ENCODE assay signal across 10 cellular contexts in the genomic region with DNA sequence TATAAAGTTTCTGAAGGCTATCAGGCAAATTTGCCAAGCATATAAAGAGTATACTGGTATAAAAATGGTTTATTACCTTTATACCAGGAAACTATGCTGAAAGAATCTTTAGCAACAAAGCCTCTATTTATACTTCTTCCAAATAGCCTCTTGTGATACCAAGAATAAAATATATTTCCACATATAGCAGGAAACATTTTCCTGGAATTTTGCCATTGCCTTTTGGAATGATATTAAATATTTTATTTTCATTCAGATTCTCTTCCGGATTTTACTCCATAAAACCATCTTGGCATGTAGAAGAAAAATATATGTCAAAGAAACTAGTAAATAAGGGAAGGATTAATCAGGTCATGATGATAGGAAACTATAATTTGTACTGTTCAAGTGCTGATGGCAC. TPM values are rescaled to one million over a fixed set of nuclear protein-coding genes. Genes with fewer than 3 reads are reported as not detected.
"Had no signal": no experiment of that assay in that cellular context is flagged by ENCODE, and none has a peak within 500 bp of the region (broad histone marks: within the 10 kb centered on the region; RNA-seq: fewer than 3 reads in every experiment).

No MANE protein-coding gene starts in this region.

- DNase-seq: H9, HCEC 1CT, IMR-90, KG1 had no signal

- H3K9me3 Mint-ChIP-seq: GM23338, H9 had no signal

- H3K27ac ChIP-seq: HL-60 had no signal

- ATAC-seq: GM23338, K562 had no signal

- H3K4me3 Mint-ChIP-seq: GM23338, H9 had no signal

- H3K27ac Mint-ChIP-seq: GM23338, H9 had no signal

- H2AFZ ChIP-seq: GM23338 had no signal

- H3K4me1 Mint-ChIP-seq: GM23338, H9 had no signal

- FAIRE-seq: H1, H54, HTR-8/SVneo, K562 had no signal

- H3K4me3 ChIP-seq: GM23338, K562 had no signal

RNA-seq across cellular contexts. Expression of a gene that starts 17.7 kb away (rescaled TPM):
- total RNA-seq: H9, IMR-90 had no signal
